28 cellular contexts compared by ENCODE assay signal in the genomic region with DNA sequence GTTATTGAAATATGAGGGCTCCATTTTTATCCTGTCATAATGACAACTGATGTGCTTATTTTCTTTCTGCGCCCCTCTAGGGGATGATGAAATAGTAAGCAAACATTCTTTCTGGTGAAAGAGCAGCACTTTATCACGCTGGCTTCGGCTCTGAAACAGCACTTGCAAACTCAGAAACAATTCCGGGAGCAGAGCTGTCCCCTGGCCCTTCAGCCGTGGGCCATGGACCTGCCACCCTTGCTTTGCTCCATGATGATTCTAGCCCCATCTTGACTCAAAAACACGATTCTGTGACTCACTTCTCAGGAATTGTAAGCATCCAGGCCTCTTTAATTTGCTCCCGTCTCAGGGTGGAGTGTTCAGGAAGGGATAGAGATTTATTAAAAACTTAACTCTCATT.
A peak's percentile ranks its signal among the peaks of the same experiment; 100 is the strongest.
DNase-seq lines count a peak whose midpoint lies in the region; ATAC-seq, FAIRE-seq and TF ChIP-seq lines count a peak whose summit lies in the region.
"Had no signal": no experiment of that assay in that cellular context is flagged by ENCODE, and none has a peak within 500 bp of the region (broad histone marks: within the 10 kb centered on the region; RNA-seq: fewer than 3 reads in every experiment).

No MANE protein-coding gene starts in this region.

- POLR2A ChIA-PET in K562 (lab: Yijun Ruan, JAX): interaction anchor here (0.6 kb wide), 1 partner anchor 235 kb away, joined by 3 read pairs; no protein-coding TSS in a partner anchor
- POLR2A ChIA-PET in activated CD4-positive, alpha-beta memory T cell treated with anti-CD3 and anti-CD28 coated beads for 36 hours (lab: Charles Lee): no interaction called here

- intact Hi-C loops in K562 (cut with micrococcal nuclease) (no loop called here), lower lobe of right lung (cut with DNase I) (no loop called here)
- intact Hi-C loops in activated CD4-positive, alpha-beta memory T cell treated with anti-CD3 and anti-CD28 coated beads for 36 hours (cut with micrococcal nuclease): no loop called here

- H3K27ac Mint-ChIP-seq in GM23338: no peak overlapping the region
- H3K27ac Mint-ChIP-seq in activated CD4-positive, alpha-beta memory T cell treated with anti-CD3 and anti-CD28 coated beads for 36 hours: no peak overlapping the region
- H3K27ac Mint-ChIP-seq: activated naive CD8-positive, alpha-beta T cell treated with anti-CD3 and anti-CD28 coated beads, Interleukin-2, amount 50 U/mL, for 24 hours; T-helper 1 cell treated with Interleukin-12 subunit alpha and Interleukin-12 subunit beta and Interleukin-4 antibody, amounts not matched to agents 30 μg/mL and 1 μg/mL, for 36 hours had no signal

- H3K79me2 ChIP-seq in GM23338 (replicated peaks; ENCODE audit: insufficient read depth): no peaks in the 10 kb centered on the region
- no peaks in the 10 kb centered on the region for H3K79me2 ChIP-seq in K562 (ENCODE audit: control insufficient read depth, insufficient read depth, low read length)
- no peaks in the 10 kb centered on the region for H3K79me2 ChIP-seq in osteoblast (ENCODE audit: insufficient read depth, low read length)

- H3K4me1 ChIP-seq in GM23338 (ENCODE audit: insufficient read depth): no peaks in the 10 kb centered on the region
- no peaks in the 10 kb centered on the region for H3K4me1 ChIP-seq in K562 (replicated peaks in 1 of 2; ENCODE audit: control insufficient read depth in 2 of 2, insufficient read depth in 2 of 2, low read length in 2 of 2)
- H3K4me1 ChIP-seq in lower lobe of right lung: peaks cover 22% of the 10 kb centered on the region
- H3K4me1 ChIP-seq in osteoblast (ENCODE audit: insufficient read depth, low read length): no peaks in the 10 kb centered on the region
- H3K4me1 ChIP-seq: body of pancreas, Caco-2, gastrocnemius medialis, prostate gland had no signal

- no peaks in the 10 kb centered on the region; the same call in 1 of the 2 replicates for H3K9me3 ChIP-seq in K562 (replicated peaks; ENCODE audit: control insufficient read depth, insufficient read depth, low read depth, low read length)
- H3K9me3 ChIP-seq in lower lobe of right lung: peaks cover 3% of the 10 kb centered on the region
- H3K9me3 ChIP-seq in osteoblast (ENCODE audit: low read depth, low read length): no peaks in the 10 kb centered on the region
- H3K9me3 ChIP-seq: body of pancreas, Caco-2, gastrocnemius medialis, prostate gland had no signal

- H3K36me3 Mint-ChIP-seq in GM23338 (ENCODE audit: low read depth): peaks cover 5% of the 10 kb centered on the region; the same call in 2 of the 3 replicates
- H3K36me3 Mint-ChIP-seq in activated CD4-positive, alpha-beta memory T cell treated with anti-CD3 and anti-CD28 coated beads for 36 hours: no peaks in the 10 kb centered on the region

- no peak for TF ChIP-seq RAD21 in K562 (CRISPR knock-in tag; conservative IDR thresholded peaks at IDR 0.05 in 1 of 2, IDR thresholded peaks at IDR 0.05 in 1 of 2)

- ATAC-seq in GM23338: no peak
- ATAC-seq in K562: peak; percentile 41; the same call in 2 of the 3 replicates
- ATAC-seq in lower lobe of right lung: peak; percentile 43 to 64
- ATAC-seq: activated naive CD8-positive, alpha-beta T cell treated with anti-CD3 and anti-CD28 coated beads, Interleukin-2, amount 50 U/mL, for 24 hours; body of pancreas; GM12878; PC-3 had no signal

- FAIRE-seq in K562 (lab: Jason Lieb, UNC): no peak
- FAIRE-seq: GM12878 had no signal

- H3K36me3 ChIP-seq in GM23338 (ENCODE audit: insufficient read depth): no peaks in the 10 kb centered on the region
- H3K36me3 ChIP-seq in K562 (ENCODE audit: control insufficient read depth, insufficient read depth, low read length): no peaks in the 10 kb centered on the region
- no peaks in the 10 kb centered on the region for H3K36me3 ChIP-seq in lower lobe of right lung
- no peaks in the 10 kb centered on the region for H3K36me3 ChIP-seq in osteoblast (ENCODE audit: insufficient read depth, low read length)
- H3K36me3 ChIP-seq: gastrocnemius medialis, prostate gland had no signal

- TF ChIP-seq POLR2A in K562 (conservative IDR thresholded peaks at IDR 0.05): no peak

- 4% methylated on average over 7 of the region's 7 CpGs for WGBS in K562 (ENCODE audit: insufficient coverage, low coverage, missing lambda C conversion rate)

- H3K27me3 ChIP-seq in GM23338 (ENCODE audit: insufficient read depth): no peaks in the 10 kb centered on the region
- H3K27me3 ChIP-seq in K562 (ENCODE audit: control insufficient read depth in 2 of 2, insufficient read depth in 2 of 2, low read length in 2 of 2): no peaks in the 10 kb centered on the region
- no peaks in the 10 kb centered on the region for H3K27me3 ChIP-seq in lower lobe of right lung (ENCODE audit: low read depth)
- H3K27me3 ChIP-seq in osteoblast (ENCODE audit: insufficient read depth, low read length): no peaks in the 10 kb centered on the region
- H3K27me3 ChIP-seq: body of pancreas, gastrocnemius medialis had no signal

- TF ChIP-seq EP300 in K562 (IDR thresholded peaks at IDR 0.05; ENCODE audit: low read length): no peak

- no peaks in the 10 kb centered on the region for H3K27me3 Mint-ChIP-seq in GM23338 (ENCODE audit: insufficient read depth, low read depth, poor library complexity)
- no peaks in the 10 kb centered on the region for H3K27me3 Mint-ChIP-seq in activated CD4-positive, alpha-beta memory T cell treated with anti-CD3 and anti-CD28 coated beads for 36 hours
- H3K27me3 Mint-ChIP-seq: activated naive CD8-positive, alpha-beta T cell treated with anti-CD3 and anti-CD28 coated beads, Interleukin-2, amount 50 U/mL, for 24 hours had no signal

- in situ Hi-C loops in K562 (cut with MboI): no loop called here

- H3K9me2 ChIP-seq in GM23338 (ENCODE audit: insufficient read depth): peaks cover 5% of the 10 kb centered on the region; the same call in 1 of the 2 replicates

- no peaks in the 10 kb centered on the region for H3K9me1 ChIP-seq in K562 (ENCODE audit: control insufficient read depth, insufficient read depth, low read length)

- H3K4me1 Mint-ChIP-seq in GM23338: 0 out of 3 replicates have a peak, but pooled peaks cover 3% of the 10 kb centered on the region
- H3K4me1 Mint-ChIP-seq in activated CD4-positive, alpha-beta memory T cell treated with anti-CD3 and anti-CD28 coated beads for 36 hours (ENCODE audit: low read depth): no peaks in the 10 kb centered on the region
- H3K4me1 Mint-ChIP-seq: activated naive CD8-positive, alpha-beta T cell treated with anti-CD3 and anti-CD28 coated beads, Interleukin-2, amount 50 U/mL, for 24 hours had no signal

- H2AFZ ChIP-seq in GM23338: peak overlapping the region; percentile 90
- no peak overlapping the region for H2AFZ ChIP-seq in K562 (ENCODE audit: low read depth, low read length)
- H2AFZ ChIP-seq in osteoblast (ENCODE audit: low read length): no peak overlapping the region

- no peaks in the 10 kb centered on the region for H3F3A ChIP-seq in GM23338 (replicated peaks; ENCODE audit: low read depth)

- peak; percentile 17 for DNase-seq in A172 (ENCODE audit: low spot score)
- no peak for DNase-seq in GM23338 (ENCODE audit: low spot score)
- no peak for DNase-seq in K562 (ENCODE audit: extremely low read depth in 1 of 4, low spot score in 3 of 4)
- no peak for DNase-seq in lower lobe of right lung
- no peak for DNase-seq in glomerular visceral epithelial cell (ENCODE audit: extremely low spot score)
- no peak for DNase-seq in dermis blood vessel endothelial cell
- DNase-seq in activated CD4-positive, alpha-beta memory T cell treated with anti-CD3 and anti-CD28 coated beads for 36 hours: no peak
- DNase-seq in osteoblast (ENCODE audit: insufficient read length, low spot score, missing footprints): no peak
- DNase-seq: ACHN; activated CD4-positive, alpha-beta T cell treated with anti-CD3 and anti-CD28 coated beads for 1 hour; activated gamma-delta T cell; activated naive CD8-positive, alpha-beta T cell treated with anti-CD3 and anti-CD28 coated beads, Interleukin-2, amount 50 U/mL, for 24 hours; body of pancreas; C1 segment of cervical spinal cord; Caco-2; DMS79 treated with DMSO at 0.1 percent for 48 hours; effector CD8-positive, alpha-beta T cell; gastrocnemius medialis; hypothalamus; IMR-90; NCI-H1105; NCI-H2029 treated with DMSO at 0.1 percent for 48 hours; NCI-H446 treated with DMSO at 0.1 percent for 48 hours; nephron progenitor cell; PC-3 had no signal

- H3K4me3 Mint-ChIP-seq in GM23338: no peak overlapping the region
- H3K4me3 Mint-ChIP-seq in activated CD4-positive, alpha-beta memory T cell treated with anti-CD3 and anti-CD28 coated beads for 36 hours: no peak overlapping the region
- H3K4me3 Mint-ChIP-seq: activated naive CD8-positive, alpha-beta T cell treated with anti-CD3 and anti-CD28 coated beads, Interleukin-2, amount 50 U/mL, for 24 hours; nephron progenitor cell; T-helper 1 cell treated with Interleukin-12 subunit alpha and Interleukin-12 subunit beta and Interleukin-4 antibody, amounts not matched to agents 30 μg/mL and 1 μg/mL, for 36 hours had no signal

- TF ChIP-seq CTCF in GM23338 (conservative IDR thresholded peaks at IDR 0.05; ENCODE audit: low read depth in 2 of 2) (no peak), K562 (IDR thresholded peaks at IDR 0.05 in 2 of 3, conservative IDR thresholded peaks at IDR 0.05 in 1 of 3; ENCODE audit: insufficient read depth in 2 of 3, low read depth in 1 of 3, low read length in 3 of 3) (no peak), lower lobe of right lung (IDR thresholded peaks at IDR 0.05) (no peak), osteoblast (IDR thresholded peaks at IDR 0.05; ENCODE audit: extremely low read depth, low read depth, low read length) (no peak)

- CTCF ChIA-PET in K562 (lab: Yijun Ruan, JAX; ENCODE audit: low intra/inter-chr PET ratio): no interaction called here
- CTCF ChIA-PET in activated CD4-positive, alpha-beta memory T cell treated with anti-CD3 and anti-CD28 coated beads for 36 hours (lab: Charles Lee): no interaction called here

- H4K20me1 ChIP-seq in GM23338 (replicated peaks; ENCODE audit: insufficient read depth) (no peaks in the 10 kb centered on the region), K562 (replicated peaks; ENCODE audit: control insufficient read depth, insufficient read depth, low read length) (no peaks in the 10 kb centered on the region), osteoblast (ENCODE audit: insufficient read depth, low read length) (no peaks in the 10 kb centered on the region)

- H3K4me2 ChIP-seq in GM23338 (no peak overlapping the region), K562 (ENCODE audit: insufficient read depth, low read length) (no peak overlapping the region), osteoblast (ENCODE audit: insufficient read depth, low read length) (no peak overlapping the region)

- BruUV-seq in K562 (replicated peaks; lab: Mats Ljungman, UMichigan): no TSS peak

- no peak overlapping the region for H3K9ac ChIP-seq in K562 (ENCODE audit: insufficient read depth in 1 of 2, low read depth in 2 of 2, low read length in 2 of 2)

- no peak overlapping the region for H3K27ac ChIP-seq in GM23338 (ENCODE audit: low read depth)
- H3K27ac ChIP-seq in K562 (ENCODE audit: extremely low read depth, low read depth, low read length): no peak overlapping the region
- H3K27ac ChIP-seq in lower lobe of right lung: no peak overlapping the region
- no peak overlapping the region for H3K27ac ChIP-seq in osteoblast (ENCODE audit: low read depth, low read length)
- H3K27ac ChIP-seq: body of pancreas, gastrocnemius medialis, prostate gland had no signal

- H3K9me3 Mint-ChIP-seq in GM23338: no peaks in the 10 kb centered on the region; the same call in 2 of the 3 replicates
- peaks cover 9% of the 10 kb centered on the region for H3K9me3 Mint-ChIP-seq in activated CD4-positive, alpha-beta memory T cell treated with anti-CD3 and anti-CD28 coated beads for 36 hours
- H3K9me3 Mint-ChIP-seq: activated naive CD8-positive, alpha-beta T cell treated with anti-CD3 and anti-CD28 coated beads, Interleukin-2, amount 50 U/mL, for 24 hours had no signal

- H3K4me3 ChIP-seq in GM23338 (no peak overlapping the region), K562 (no peak overlapping the region), lower lobe of right lung (no peak overlapping the region), osteoblast (ENCODE audit: insufficient read depth, low read length) (no peak overlapping the region)
- H3K4me3 ChIP-seq: body of pancreas, gastrocnemius medialis, GM12878, prostate gland had no signal
